In the genomic region with DNA sequence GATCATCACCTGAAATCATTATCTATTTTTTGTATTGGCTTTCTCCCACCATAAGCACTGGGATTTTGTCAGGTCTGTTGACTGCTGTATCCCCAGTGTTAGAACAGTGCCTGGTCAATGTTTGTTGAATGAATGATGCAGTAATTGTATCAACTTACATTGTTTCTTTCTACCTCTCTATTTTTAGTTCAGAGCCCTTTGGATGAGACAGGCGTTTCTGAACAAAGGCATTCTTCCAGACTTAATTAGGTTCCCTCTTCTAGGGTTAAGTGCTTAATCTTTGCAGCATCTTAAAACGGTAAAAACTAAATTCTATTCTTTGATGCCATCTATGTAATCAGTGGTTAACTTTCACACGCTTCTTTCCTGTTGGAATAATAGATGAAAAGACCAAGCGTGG, we compare ENCODE assay signal across 20 cellular contexts.
"Had no signal": no experiment of that assay in that cellular context is flagged by ENCODE, and none has a peak within 500 bp of the region (broad histone marks: within the 10 kb centered on the region; RNA-seq: fewer than 3 reads in every experiment).

No MANE protein-coding gene starts in this region.

- H3K9me3 Mint-ChIP-seq: natural killer cell, type B pancreatic cell had no signal

- FAIRE-seq: endometrium, islet of Langerhans, pancreas, urothelium cell line had no signal

- H3K4me1 ChIP-seq: suprapubic skin had no signal

- H3K4me3 Mint-ChIP-seq: natural killer cell, type B pancreatic cell had no signal

- H3K27me3 ChIP-seq: gastrocnemius medialis, heart right ventricle, pancreas, suprapubic skin, thyroid gland had no signal

- H3K36me3 Mint-ChIP-seq: natural killer cell, type B pancreatic cell had no signal

- H3K4me2 ChIP-seq: smooth muscle cell had no signal

- H3K36me3 ChIP-seq: gastrocnemius medialis, heart right ventricle, pancreas, suprapubic skin, thyroid gland had no signal

- H3K27ac ChIP-seq: coronary artery, gastrocnemius medialis, heart right ventricle, pancreas, suprapubic skin, thyroid gland had no signal

- DNase-seq: effector memory CD4-positive, alpha-beta T cell; gastrocnemius medialis; heart right ventricle; hypothalamus; kidney glomerular epithelial cell; natural killer cell; occipital lobe; pancreas; right cardiac atrium; stimulated activated CD4-positive, alpha-beta T cell treated with anti-CD3 and anti-CD28 coated beads, Interleukin-2, amount 100 ng/mL, for 48 hours; stimulated activated naive CD4-positive, alpha-beta T cell treated with Interleukin-2 at 50 U/mL for 16 hours; thyroid gland had no signal

- H3K27me3 Mint-ChIP-seq: progenitor cell of endocrine pancreas, type B pancreatic cell had no signal

- H3K9me3 ChIP-seq: gastrocnemius medialis, pancreas, suprapubic skin, thyroid gland had no signal

- H3K4me3 ChIP-seq: coronary artery, gastrocnemius medialis, heart right ventricle, pancreas, smooth muscle cell, suprapubic skin, thyroid gland had no signal

- H3K27ac Mint-ChIP-seq: natural killer cell, progenitor cell of endocrine pancreas, type B pancreatic cell had no signal
